9 cellular contexts compared by ENCODE assay signal in genomic region chr1:181514298-181515290, GRCh38. TPM values are rescaled to one million over a fixed set of nuclear protein-coding genes. Genes with fewer than 3 reads are reported as not detected.
A peak's percentile ranks its signal among the peaks of the same experiment; 100 is the strongest.
DNase-seq lines count a peak whose midpoint lies in the region; ATAC-seq, FAIRE-seq and TF ChIP-seq lines count a peak whose summit lies in the region.
"Had no signal": no experiment of that assay in that cellular context is flagged by ENCODE, and none has a peak within 500 bp of the region (broad histone marks: within the 10 kb centered on the region; RNA-seq: fewer than 3 reads in every experiment).

No MANE protein-coding gene starts in this region.

- no peaks in the 10 kb centered on the region for H3K36me3 ChIP-seq in PC-9 (ENCODE audit: low read depth)

- ATAC-seq in GM21447 (IDR thresholded peaks at IDR 0.05; ENCODE audit: unreplicated experiment) (peak; percentile 86), HG03521 (IDR thresholded peaks at IDR 0.05; ENCODE audit: unreplicated experiment) (peak; percentile 58), activated B cell treated with CpG ODN at 0.5 μM for 24 hours (ENCODE audit: low read depth) (peak; percentile 47)

- TF ChIP-seq CTCF in activated B cell treated with CpG ODN at 0.5 μM for 24 hours (IDR thresholded peaks at IDR 0.05) (no peak), PC-9 (conservative IDR thresholded peaks at IDR 0.05) (no peak)

- no peak overlapping the region for H2AFZ ChIP-seq in PC-9

- no peaks in the 10 kb centered on the region for H3K79me2 ChIP-seq in PC-9 (ENCODE audit: low read depth)

- no peak for TF ChIP-seq POLR2A in GM12892 (IDR thresholded peaks at IDR 0.05; ENCODE audit: low read depth, low read length)

- H3K27me3 Mint-ChIP-seq in activated B cell treated with CpG ODN at 0.5 μM for 24 hours = peaks cover 3% of the 10 kb centered on the region

- intact Hi-C loops in activated B cell treated with CpG ODN at 0.5 μM for 24 hours (cut with micrococcal nuclease) = no loop called here
- intact Hi-C loops in PC-9 (cut with micrococcal nuclease; ENCODE audit: unreplicated experiment) = no loop called here

- H3F3A ChIP-seq in PC-9 (ENCODE audit: insufficient read depth, low read depth) = no peaks in the 10 kb centered on the region

- BruUV-seq in PC-9 (replicated peaks; lab: Mats Ljungman, UMichigan) = no TSS peak

- H3K27ac ChIP-seq in PC-9 = no peak overlapping the region

- H4K20me1 ChIP-seq in PC-9 (ENCODE audit: insufficient read depth) = no peaks in the 10 kb centered on the region

- no peaks in the 10 kb centered on the region for H3K9me3 ChIP-seq in PC-9 (ENCODE audit: insufficient read depth, low read depth)

- POLR2A ChIA-PET in activated B cell treated with CpG ODN at 0.5 μM for 24 hours (lab: Charles Lee) (no interaction called here), PC-9 (lab: Charles Lee; ENCODE audit: unreplicated experiment) (no interaction called here)

- no peak overlapping the region for H3K4me2 ChIP-seq in PC-9

- peak; percentile 84 for FAIRE-seq in GM12892 (lab: Jason Lieb, UNC)
- FAIRE-seq: TTC549 had no signal

- H3K9me3 Mint-ChIP-seq in activated B cell treated with CpG ODN at 0.5 μM for 24 hours = no peaks in the 10 kb centered on the region

- DNase-seq in GM12892 (ENCODE audit: insufficient read length) (no peak), activated B cell treated with CpG ODN at 0.5 μM for 24 hours (no peak), NCI-H1694 (lab: John Stamatoyannopoulos, UW) (no peak), PC-9 (no peak), SW 1271 (lab: John Stamatoyannopoulos, UW) (no peak)
- DNase-seq in activated CD4-positive, alpha-beta T cell treated with anti-CD3 and anti-CD28 coated beads for 48 hours = no peak

- no peaks in the 10 kb centered on the region; the same call in 1 of the 2 replicates for H3K9me2 ChIP-seq in PC-9 (ENCODE audit: insufficient read depth)

- H3K27me3 ChIP-seq in PC-9 (ENCODE audit: insufficient read depth, low read depth) = no peaks in the 10 kb centered on the region

- H3K27ac Mint-ChIP-seq in activated B cell treated with CpG ODN at 0.5 μM for 24 hours = no peak overlapping the region

- peaks cover 2% of the 10 kb centered on the region for H3K4me1 Mint-ChIP-seq in activated B cell treated with CpG ODN at 0.5 μM for 24 hours

- H3K4me3 ChIP-seq in PC-9 = no peak overlapping the region

- H3K4me1 ChIP-seq in PC-9 (replicated peaks; ENCODE audit: insufficient read depth) = no peaks in the 10 kb centered on the region

- no peaks in the 10 kb centered on the region for H3K36me3 Mint-ChIP-seq in activated B cell treated with CpG ODN at 0.5 μM for 24 hours (ENCODE audit: low read depth)

- CTCF ChIA-PET in activated B cell treated with CpG ODN at 0.5 μM for 24 hours (lab: Charles Lee) (no interaction called here), PC-9 (lab: Charles Lee) (no interaction called here)

- H3K4me3 Mint-ChIP-seq in activated B cell treated with CpG ODN at 0.5 μM for 24 hours = no peak overlapping the region

RNA-seq across cellular contexts. Expression of gene CACNA1E, which starts 31.3 kb away (rescaled TPM):
- 16.9 TPM for polyA plus RNA-seq in GM12892 (2012; ENCODE audit: missing spikeins)
- total RNA-seq in activated B cell treated with CpG ODN at 0.5 μM for 24 hours (0.37 and 0.91 TPM in 2 replicates), PC-9 (2021) (0.05 TPM in 1 of 2 replicates, not detected in the other)
